Comparison of ENCODE assay signal across 24 cellular contexts in the genomic region with DNA sequence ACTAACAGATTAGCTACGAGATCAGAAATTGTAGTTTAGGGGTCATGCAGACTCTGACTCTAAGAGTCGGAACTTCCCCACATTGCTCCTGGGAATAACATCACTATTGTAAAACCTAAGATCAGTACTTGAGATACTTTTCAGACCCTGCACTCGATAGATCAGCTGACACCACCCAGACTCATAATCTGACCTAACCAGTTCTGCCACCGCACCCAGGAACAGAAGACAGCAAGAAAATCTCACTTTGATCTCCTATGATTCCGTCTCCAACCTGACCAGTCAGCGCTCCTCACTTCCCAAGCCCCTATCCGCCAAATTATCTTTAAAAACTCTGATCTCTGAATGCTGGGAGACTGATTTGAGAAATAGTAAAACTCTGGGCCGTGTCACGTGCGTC. TPM values are rescaled to one million over a fixed set of nuclear protein-coding genes. Genes with fewer than 3 reads are reported as not detected.
DNase-seq lines count a peak whose midpoint lies in the region; ATAC-seq and TF ChIP-seq lines count a peak whose summit lies in the region.
"Had no signal": no experiment of that assay in that cellular context is flagged by ENCODE, and none has a peak within 500 bp of the region (broad histone marks: within the 10 kb centered on the region; RNA-seq: fewer than 3 reads in every experiment).

No MANE protein-coding gene starts in this region.

- peak; percentile 69 for ATAC-seq in mucosa of descending colon
- no peak for ATAC-seq in GM18870 (IDR thresholded peaks at IDR 0.05; ENCODE audit: unreplicated experiment)
- ATAC-seq: activated T-helper 17 cell treated with anti-CD3 and anti-CD28 coated beads, Interleukin-2, amount 50 U/mL, for 72 hours had no signal

- no peaks in the 10 kb centered on the region for H3K4me1 ChIP-seq in endodermal cell (ENCODE audit: control insufficient read depth, insufficient read depth, low read length)
- peaks cover 12% of the 10 kb centered on the region for H3K4me1 ChIP-seq in mucosa of descending colon (ENCODE audit: low read depth)
- H3K4me1 ChIP-seq: pancreas had no signal

- no peaks in the 10 kb centered on the region for H3K27me3 ChIP-seq in endodermal cell (ENCODE audit: control insufficient read depth, insufficient read depth, low read length, poor library complexity, severe bottlenecking)
- H3K27me3 ChIP-seq: pancreas had no signal

- H3K4me3 Mint-ChIP-seq in endodermal cell: no peak overlapping the region
- H3K4me3 Mint-ChIP-seq: activated T-helper 17 cell treated with anti-CD3 and anti-CD28 coated beads, Interleukin-2, amount 50 U/mL, for 72 hours; T-helper 1 cell treated with Interleukin-12 subunit alpha and Interleukin-12 subunit beta and Interleukin-4 antibody, amounts not matched to agents 30 μg/mL and 1 μg/mL, for 36 hours had no signal

- peaks cover 6% of the 10 kb centered on the region for H3K27me3 Mint-ChIP-seq in endodermal cell (ENCODE audit: insufficient read depth)
- H3K27me3 Mint-ChIP-seq: activated T-helper 17 cell treated with anti-CD3 and anti-CD28 coated beads, Interleukin-2, amount 50 U/mL, for 72 hours had no signal

- no peaks in the 10 kb centered on the region for H3K9me3 ChIP-seq in endodermal cell (ENCODE audit: control insufficient read depth, low read length)
- H3K9me3 ChIP-seq in mucosa of descending colon: no peaks in the 10 kb centered on the region
- H3K9me3 ChIP-seq: pancreas had no signal

- H3K36me3 Mint-ChIP-seq in endodermal cell (ENCODE audit: low read depth): no peaks in the 10 kb centered on the region

- TF ChIP-seq CTCF in endodermal cell (conservative IDR thresholded peaks at IDR 0.05): no peak
- no peak for TF ChIP-seq CTCF in mucosa of descending colon (IDR thresholded peaks at IDR 0.05)

- no peak overlapping the region for H3K27ac ChIP-seq in endodermal cell (ENCODE audit: low read depth, low read length)
- H3K27ac ChIP-seq: 22Rv1, KMS-11, pancreas had no signal

- peak; percentile 2 for DNase-seq in NCI-H2196 (lab: John Stamatoyannopoulos, UW; ENCODE audit: unreplicated experiment)
- DNase-seq in NCI-H2196 treated with DMSO at 0.1 percent for 48 hours (lab: John Stamatoyannopoulos, UW; ENCODE audit: unreplicated experiment): no peak
- DNase-seq in endodermal cell: peak; percentile 36
- peak in 2 of 3 donors; percentile 56 to 84 for DNase-seq in mucosa of descending colon
- peak; percentile 70 for DNase-seq in ureter (ENCODE audit: low spot score)
- DNase-seq in retina: no peak
- no peak for DNase-seq in NCI-H1417 treated with DMSO at 0.1 percent for 48 hours (lab: John Stamatoyannopoulos, UW)
- DNase-seq: activated CD4-positive, CD25-positive, alpha-beta regulatory T cell; activated CD8-positive, alpha-beta memory T cell treated with anti-CD3 and anti-CD28 coated beads for 24 hours; effector CD8-positive, alpha-beta T cell; GOT3; hypothalamus; pancreas; Right ventricle myocardium superior; stimulated activated CD4-positive, alpha-beta T cell treated with anti-CD3 and anti-CD28 coated beads, Interleukin-4, amount 100 ng/mL, for 4 hours; stimulated activated CD8-positive, alpha-beta memory T cell treated with anti-CD3 and anti-CD28 coated beads, Interleukin-4, amount 100 ng/mL, for 48 hours had no signal

- 85 to 87% methylated on average over 6 to 10 of the region's 10 CpGs for WGBS in endodermal cell (ENCODE audit: insufficient coverage in 1 of 2, insufficient read length in 1 of 2), 2 experiments

- H3K4me3 ChIP-seq in endodermal cell (ENCODE audit: low read length) (no peak overlapping the region), mucosa of descending colon (no peak overlapping the region)
- H3K4me3 ChIP-seq: pancreas had no signal

- H3K36me3 ChIP-seq in endodermal cell (ENCODE audit: control insufficient read depth, insufficient read depth, low read length): no peaks in the 10 kb centered on the region
- no peaks in the 10 kb centered on the region for H3K36me3 ChIP-seq in mucosa of descending colon (ENCODE audit: low read depth)
- H3K36me3 ChIP-seq: pancreas had no signal

- intact Hi-C loops in mucosa of descending colon (cut with DNase I, micrococcal nuclease): no loop called here

- H3K9ac ChIP-seq in endodermal cell (ENCODE audit: extremely low read depth, low read length, poor library complexity, severe bottlenecking): no peak overlapping the region
- H3K9ac ChIP-seq: KMS-11 had no signal

- H3K9me3 Mint-ChIP-seq in endodermal cell: no peaks in the 10 kb centered on the region
- H3K9me3 Mint-ChIP-seq: activated T-helper 17 cell treated with anti-CD3 and anti-CD28 coated beads, Interleukin-2, amount 50 U/mL, for 72 hours; T-helper 1 cell treated with Interleukin-12 subunit alpha and Interleukin-12 subunit beta and Interleukin-4 antibody, amounts not matched to agents 30 μg/mL and 1 μg/mL, for 36 hours had no signal

- peaks cover 26% of the 10 kb centered on the region for H3K4me1 Mint-ChIP-seq in endodermal cell
- H3K4me1 Mint-ChIP-seq: activated T-helper 17 cell treated with anti-CD3 and anti-CD28 coated beads, Interleukin-2, amount 50 U/mL, for 72 hours had no signal

- no peak overlapping the region for H3K27ac Mint-ChIP-seq in endodermal cell
- H3K27ac Mint-ChIP-seq: activated T-helper 17 cell treated with anti-CD3 and anti-CD28 coated beads, Interleukin-2, amount 50 U/mL, for 72 hours; T-helper 1 cell treated with Interleukin-12 subunit alpha and Interleukin-12 subunit beta and Interleukin-4 antibody, amounts not matched to agents 30 μg/mL and 1 μg/mL, for 36 hours had no signal

RNA-seq across cellular contexts. Expression of gene ASGR2, which starts 27.2 kb away (rescaled TPM):
- under 1 TPM in 1 of 2 donors, not detected in 1; 0.44 TPM for total RNA-seq in endodermal cell
- polyA plus RNA-seq in endodermal cell (2013, experiment 1 of 2): 0.46 TPM
- 0.41 TPM for polyA plus RNA-seq in endodermal cell (2013, experiment 2 of 2)
- total RNA-seq in mucosa of descending colon: under 1 TPM in 1 of 3 donors, not detected in 2; 0.96 TPM
- not detected for total RNA-seq in ureter
- total RNA-seq: activated T-helper 17 cell treated with anti-CD3 and anti-CD28 coated beads, Interleukin-2, amount 50 U/mL, for 72 hours; skeletal muscle tissue; temporal lobe had no signal
- polyA plus RNA-seq: BJ had no signal

RNA-seq across cellular contexts. Expression of gene ASGR1, which starts 37.3 kb away (rescaled TPM):
- total RNA-seq in endodermal cell (10 to 100 TPM in 1 of 2 donors, 1 to 10 TPM in 1; 6.8 to 14.2 TPM), mucosa of descending colon (1 to 10 TPM in 2 of 3 donors, under 1 TPM in 1; 0.35 to 1.6 (median 1.2) TPM), ureter (2.6 TPM)
- 16.5 TPM for polyA plus RNA-seq in endodermal cell (2013, experiment 1 of 2)
- polyA plus RNA-seq in endodermal cell (2013, experiment 2 of 2): 17.6 TPM

Comparison
In these comparisons a context has a peak if more than half of its experiments do, and no peak if none do; other contexts are left out.
1. DNase-seq: peak in NCI-H2196 (single experiment), endodermal cell (single experiment), mucosa of descending colon (2 of 3) and ureter (single experiment); none in NCI-H2196 treated with DMSO at 0.1 percent for 48 hours (single experiment), retina (single experiment) and NCI-H1417 treated with DMSO at 0.1 percent for 48 hours (single experiment).